In genomic region chr15:48986240-48986639, GRCh38 we compare ENCODE assay signal across 1 cellular context.
TF ChIP-seq lines count a peak whose summit lies in the region.

No MANE protein-coding gene starts in this region.

TF ChIP-seq in HCT116, 20 proteins besides CTCF, POLR2A, EP300 and RAD21 (continued from another document):
- TF ChIP-seq SIN3A (IDR thresholded peaks at IDR 0.05; ENCODE audit: low read depth) (no peak), ELF1 (IDR thresholded peaks at IDR 0.05; ENCODE audit: borderline replicate concordance, low read depth) (no peak), ATF3 (IDR thresholded peaks at IDR 0.05) (no peak), JUND (IDR thresholded peaks at IDR 0.05) (no peak), ZBTB33 (IDR thresholded peaks at IDR 0.05; ENCODE audit: extremely low read depth, insufficient replicate concordance, low read length) (no peak), YY1 (IDR thresholded peaks at IDR 0.05; ENCODE audit: extremely low read depth, insufficient replicate concordance, low read depth, low read length) (no peak), FOSL1 (IDR thresholded peaks at IDR 0.05; ENCODE audit: low read depth) (no peak), CBX3 (IDR thresholded peaks at IDR 0.05; ENCODE audit: low read depth) (no peak), REST (IDR thresholded peaks at IDR 0.05; ENCODE audit: low read depth) (no peak), EZH2phosphoT487 (IDR thresholded peaks at IDR 0.05; ENCODE audit: borderline replicate concordance) (no peak), CEBPB (IDR thresholded peaks at IDR 0.05; ENCODE audit: low read depth) (no peak), TCF7L2 (IDR thresholded peaks at IDR 0.05; ENCODE audit: borderline replicate concordance, extremely low read depth, insufficient read depth, insufficient read length) (no peak)
